5 cellular contexts compared by ENCODE assay signal in genomic region chr4:127931836-127932235, GRCh38. TPM values are rescaled to one million over a fixed set of nuclear protein-coding genes. Genes with fewer than 3 reads are reported as not detected.
DNase-seq lines count a peak whose midpoint lies in the region; ATAC-seq, FAIRE-seq and TF ChIP-seq lines count a peak whose summit lies in the region.
"Not testable (repeated sequence)": the region's sequence is repeated elsewhere in the genome, so short reads cannot be mapped to it uniquely, and the experiment has no call there.

No MANE protein-coding gene starts in this region.

- not testable (repeated sequence) for H3K36me3 Mint-ChIP-seq in WTC11; astrocyte (ENCODE audit: low read depth, unreplicated experiment)

- H3K27ac Mint-ChIP-seq in WTC11 = not testable (repeated sequence)
- peak overlapping the region; percentile 53 for H3K27ac Mint-ChIP-seq in astrocyte (ENCODE audit: unreplicated experiment)

- H3K18ac ChIP-seq in mesenchymal stem cell (ENCODE audit: low read depth in 1 of 2, low read length in 2 of 2) = not testable (repeated sequence)

- H3K79me1 ChIP-seq in mesenchymal stem cell (replicated peaks; ENCODE audit: low read length, poor library complexity, severe bottlenecking) = not testable (repeated sequence)

- not testable (repeated sequence) for H3K4me2 ChIP-seq in astrocyte (ENCODE audit: low read length); mesenchymal stem cell (ENCODE audit: low read length, poor library complexity, severe bottlenecking)

- 86% methylated on average over 4 of the region's 6 CpGs for WGBS in mesenchymal stem cell

- POLR2A ChIA-PET in WTC11 (lab: Charles Lee) = not testable (repeated sequence)

- H3K4me1 ChIP-seq in astrocyte (ENCODE audit: insufficient read depth, low read length); mesenchymal stem cell (ENCODE audit: control insufficient read depth, insufficient read depth, low read depth, low read length): not testable (repeated sequence)

- not testable (repeated sequence) for H3K79me2 ChIP-seq in astrocyte (ENCODE audit: insufficient read depth, low read length)

- H3K27ac ChIP-seq in astrocyte (ENCODE audit: low read depth, low read length); mesenchymal stem cell (ENCODE audit: low read length, poor library complexity, severe bottlenecking): not testable (repeated sequence)

- H4K20me1 ChIP-seq in astrocyte (ENCODE audit: insufficient read depth, low read length) = not testable (repeated sequence)

- H3K9ac ChIP-seq in astrocyte (ENCODE audit: low read length); mesenchymal stem cell (ENCODE audit: low read length): not testable (repeated sequence)

- not testable (repeated sequence) for H3K23ac ChIP-seq in mesenchymal stem cell (ENCODE audit: low read length in 2 of 2)

- not testable (repeated sequence) for TF ChIP-seq CTCF in WTC11 (IDR thresholded peaks at IDR 0.05); astrocyte (IDR thresholded peaks at IDR 0.05; ENCODE audit: insufficient read depth, low read depth, low read length); fibroblast of villous mesenchyme (IDR thresholded peaks at IDR 0.05; ENCODE audit: insufficient read depth, low read depth, low read length)

- not testable (repeated sequence) for H3K36me3 ChIP-seq in astrocyte (ENCODE audit: insufficient read depth, low read length)
- H3K36me3 ChIP-seq in mesenchymal stem cell (ENCODE audit: control insufficient read depth in 1 of 2, insufficient read depth in 2 of 2, low read depth in 1 of 2, low read length in 2 of 2) = peaks cover 3 to 35% of the 10 kb centered on the region in 2 experiments

- CTCF ChIA-PET in WTC11 (lab: Charles Lee) = not testable (repeated sequence)

- not testable (repeated sequence) for H3K4me1 Mint-ChIP-seq in WTC11; astrocyte (ENCODE audit: low read depth, unreplicated experiment)

- H3K4me3 Mint-ChIP-seq in WTC11; astrocyte (ENCODE audit: unreplicated experiment): not testable (repeated sequence)

- H4K91ac ChIP-seq in mesenchymal stem cell (ENCODE audit: low read length) = not testable (repeated sequence)

- not testable (repeated sequence) for H3K9me3 ChIP-seq in astrocyte (ENCODE audit: insufficient read depth, low read depth, low read length); mesenchymal stem cell (ENCODE audit: control insufficient read depth, low read length)

- H3K4me3 ChIP-seq in astrocyte (ENCODE audit: insufficient read depth, low read depth, low read length); fibroblast of villous mesenchyme (ENCODE audit: low read depth, low read length); mesenchymal stem cell (ENCODE audit: insufficient read depth in 1 of 2, low read depth in 1 of 2, low read length in 2 of 2): not testable (repeated sequence)

- not testable (repeated sequence) for ATAC-seq in WTC11

- FAIRE-seq in astrocyte (lab: Jason Lieb, UNC) = not testable (repeated sequence)

- DNase-seq in WTC11 (ENCODE audit: low spot score); astrocyte (ENCODE audit: low read depth): not testable (repeated sequence)
- DNase-seq in fibroblast of villous mesenchyme (ENCODE audit: low read depth) = peak; percentile 11
- peak; percentile 12 for DNase-seq in iris pigment epithelial cell (ENCODE audit: low read depth)
- DNase-seq in mesenchymal stem cell = peak; percentile 18

- not testable (repeated sequence) for H3K27me3 Mint-ChIP-seq in WTC11 (ENCODE audit: low read depth); astrocyte (ENCODE audit: low read depth, unreplicated experiment)

- H3K27me3 ChIP-seq in astrocyte (ENCODE audit: insufficient read depth, low read length); mesenchymal stem cell (ENCODE audit: control insufficient read depth in 1 of 2, insufficient read depth in 1 of 2, low read length in 2 of 2): not testable (repeated sequence)

- H3K4ac ChIP-seq in mesenchymal stem cell (ENCODE audit: low read depth in 1 of 2, low read length in 2 of 2) = not testable (repeated sequence)

- H2AFZ ChIP-seq in astrocyte (ENCODE audit: low read depth, low read length); mesenchymal stem cell (ENCODE audit: low read depth, low read length): not testable (repeated sequence)

- not testable (repeated sequence) for H3K14ac ChIP-seq in mesenchymal stem cell (ENCODE audit: low read length in 2 of 2)

- H3K9me3 Mint-ChIP-seq in WTC11; astrocyte (ENCODE audit: unreplicated experiment): not testable (repeated sequence)

- not testable (repeated sequence) for H2BK120ac ChIP-seq in mesenchymal stem cell (ENCODE audit: low read depth, low read length)

- H2BK12ac ChIP-seq in mesenchymal stem cell (ENCODE audit: low read length in 2 of 2) = not testable (repeated sequence)

- not testable (repeated sequence) for H2BK15ac ChIP-seq in mesenchymal stem cell (ENCODE audit: low read depth, poor library complexity, severe bottlenecking)

- H2AK5ac ChIP-seq in mesenchymal stem cell (ENCODE audit: low read length, severe bottlenecking) = not testable (repeated sequence)

- H2BK5ac ChIP-seq in mesenchymal stem cell (ENCODE audit: low read depth, low read length, poor library complexity, severe bottlenecking) = not testable (repeated sequence)

- not testable (repeated sequence) for H4K8ac ChIP-seq in mesenchymal stem cell (ENCODE audit: low read length)

TF ChIP-seq in WTC11, 78 proteins besides CTCF, POLR2A, EP300 and RAD21:
- TF ChIP-seq GABPB1 (CRISPR knock-in tag; IDR thresholded peaks at IDR 0.05) = 0 out of 2 replicates have a peak, but pooled peaks have one; percentile 40

RNA-seq across cellular contexts. Expression of gene MFSD8, which starts 33.1 kb away (rescaled TPM):
- total RNA-seq in WTC11 (2021) (13.4 to 17.6 TPM (median 15.0 TPM) in 3 replicates), astrocyte (22.2 and 23.0 TPM in 2 replicates), fibroblast of villous mesenchyme (21.6 and 28.1 TPM in 2 replicates)
- polyA plus RNA-seq in mesenchymal stem cell (2013, experiment 1 of 2) = 12.9 TPM
- polyA plus RNA-seq in mesenchymal stem cell (2013, experiment 2 of 2) = 15.0 TPM

RNA-seq across cellular contexts. Expression of gene ABHD18, which starts 33.4 kb away (rescaled TPM):
- total RNA-seq in WTC11 (2021) (15.9 to 17.8 TPM (median 16.5 TPM) in 3 replicates), astrocyte (9.2 and 9.5 TPM in 2 replicates), fibroblast of villous mesenchyme (5.5 and 8.6 TPM in 2 replicates)
- 4.4 TPM for polyA plus RNA-seq in mesenchymal stem cell (2013, experiment 1 of 2)
- 4.4 TPM for polyA plus RNA-seq in mesenchymal stem cell (2013, experiment 2 of 2)

RNA-seq across cellular contexts. Expression of gene PLK4, which starts 51.1 kb away (rescaled TPM):
- total RNA-seq in WTC11 (2021) (37.8 to 44.0 TPM (median 38.6 TPM) in 3 replicates), astrocyte (2.8 and 3.6 TPM in 2 replicates), fibroblast of villous mesenchyme (5.8 and 11.7 TPM in 2 replicates)
- 2.7 TPM for polyA plus RNA-seq in mesenchymal stem cell (2013, experiment 1 of 2)
- polyA plus RNA-seq in mesenchymal stem cell (2013, experiment 2 of 2) = 2.9 TPM
